Comparison of ENCODE assay signal across 17 cellular contexts in genomic region chr17:79738643-79739042, GRCh38. TPM values are rescaled to one million over a fixed set of nuclear protein-coding genes. Genes with fewer than 3 reads are reported as not detected.
DNase-seq lines count a peak whose midpoint lies in the region; ATAC-seq, FAIRE-seq and TF ChIP-seq lines count a peak whose summit lies in the region.
"Had no signal": no experiment of that assay in that cellular context is flagged by ENCODE, and none has a peak within 500 bp of the region (broad histone marks: within the 10 kb centered on the region; RNA-seq: fewer than 3 reads in every experiment).

No MANE protein-coding gene starts in this region.

- no peaks in the 10 kb centered on the region for H3K9me3 ChIP-seq in breast epithelium
- H3K9me3 ChIP-seq in PC-9 (ENCODE audit: insufficient read depth, low read depth), result no peaks in the 10 kb centered on the region
- no peaks in the 10 kb centered on the region for H3K9me3 ChIP-seq in pancreas
- H3K9me3 ChIP-seq: BLaER1 had no signal

- H3K36me3 Mint-ChIP-seq in MCF 10A (ENCODE audit: insufficient read depth, unreplicated experiment), result no peaks in the 10 kb centered on the region
- H3K36me3 Mint-ChIP-seq in chondrocyte (ENCODE audit: low read depth), result no peaks in the 10 kb centered on the region
- no peaks in the 10 kb centered on the region for H3K36me3 Mint-ChIP-seq in T-cell
- H3K36me3 Mint-ChIP-seq: CD4-positive, CD25-positive, alpha-beta regulatory T cell had no signal

- BruUV-seq in MCF 10A (replicated peaks; lab: Mats Ljungman, UMichigan), result no TSS peak
- BruUV-seq in PC-9 (replicated peaks; lab: Mats Ljungman, UMichigan), result no TSS peak

- peak overlapping the region; percentile 72 for H3K4me2 ChIP-seq in PC-9
- H3K4me2 ChIP-seq: BLaER1 had no signal

- H2AFZ ChIP-seq in PC-9, result no peak overlapping the region
- H2AFZ ChIP-seq: GM23248 had no signal

- H3K4me1 Mint-ChIP-seq in MCF 10A (ENCODE audit: insufficient read depth, unreplicated experiment) (peaks cover 10% of the 10 kb centered on the region), chondrocyte (ENCODE audit: low read depth) (peaks cover 12% of the 10 kb centered on the region), T-cell (peaks cover 0 to 4% (median 0%) of the 10 kb centered on the region in 3 donors)

- 52 to 54% methylated on average over 14 of the region's 14 CpGs for WGBS in pancreas, 2 donors

- FAIRE-seq in pancreas (lab: Jason Lieb, UNC), result no peak
- FAIRE-seq: H54 had no signal

- peaks cover 25% of the 10 kb centered on the region for H3F3A ChIP-seq in PC-9 (ENCODE audit: insufficient read depth, low read depth)

- H3K27me3 ChIP-seq in breast epithelium, result peaks cover 6 to 33% of the 10 kb centered on the region in 2 donors
- H3K27me3 ChIP-seq in PC-9 (ENCODE audit: insufficient read depth, low read depth), result no peaks in the 10 kb centered on the region
- no peaks in the 10 kb centered on the region for H3K27me3 ChIP-seq in pancreas
- H3K27me3 ChIP-seq: BLaER1 had no signal

- H3K4me3 Mint-ChIP-seq in MCF 10A (ENCODE audit: unreplicated experiment), result no peak overlapping the region
- no peak overlapping the region for H3K4me3 Mint-ChIP-seq in chondrocyte (ENCODE audit: unreplicated experiment)
- no peak overlapping the region for H3K4me3 Mint-ChIP-seq in T-cell
- H3K4me3 Mint-ChIP-seq: CD4-positive, CD25-positive, alpha-beta regulatory T cell had no signal

- no peak for TF ChIP-seq POLR2A in breast epithelium (IDR thresholded peaks at IDR 0.05)

- H3K27ac Mint-ChIP-seq in MCF 10A (ENCODE audit: low read depth, unreplicated experiment) (peak overlapping the region; percentile 36), chondrocyte (ENCODE audit: unreplicated experiment) (peak overlapping the region; percentile 43), T-cell (no peak overlapping the region)
- H3K27ac Mint-ChIP-seq: CD4-positive, CD25-positive, alpha-beta regulatory T cell had no signal

- peaks cover 36% of the 10 kb centered on the region for H3K27me3 Mint-ChIP-seq in MCF 10A (ENCODE audit: insufficient read depth, unreplicated experiment)
- peaks cover 21% of the 10 kb centered on the region for H3K27me3 Mint-ChIP-seq in chondrocyte (ENCODE audit: low read depth)
- peaks cover 10 to 35% of the 10 kb centered on the region in 2 donors for H3K27me3 Mint-ChIP-seq in T-cell

- no peaks in the 10 kb centered on the region for H4K20me1 ChIP-seq in PC-9 (ENCODE audit: insufficient read depth)
- H4K20me1 ChIP-seq: BLaER1 had no signal

- no peak for TF ChIP-seq CTCF in MCF 10A (IDR thresholded peaks at IDR 0.05; ENCODE audit: unreplicated experiment)
- TF ChIP-seq CTCF in breast epithelium (IDR thresholded peaks at IDR 0.05), result no peak
- TF ChIP-seq CTCF in PC-9 (conservative IDR thresholded peaks at IDR 0.05), result no peak
- TF ChIP-seq CTCF in chondrocyte (IDR thresholded peaks at IDR 0.05), result no peak
- TF ChIP-seq CTCF in pancreas (IDR thresholded peaks at IDR 0.05), result no peak

- POLR2A ChIA-PET in MCF 10A (lab: Yijun Ruan, JAX), result no interaction called here
- POLR2A ChIA-PET in PC-9 (lab: Charles Lee; ENCODE audit: unreplicated experiment), result interaction anchor here (0.7 to 0.8 kb wide), 2 partner anchors 80 to 729 kb away, joined by 3 to 8 read pairs; partner anchors contain the start of gene CANT1
- POLR2A ChIA-PET in T-cell (lab: Charles Lee), result no interaction called here

- H3K36me3 ChIP-seq in breast epithelium, result no peaks in the 10 kb centered on the region
- H3K36me3 ChIP-seq in PC-9 (ENCODE audit: low read depth), result no peaks in the 10 kb centered on the region
- H3K36me3 ChIP-seq in pancreas, result no peaks in the 10 kb centered on the region
- H3K36me3 ChIP-seq: BLaER1 had no signal

- no peaks in the 10 kb centered on the region for H3K79me2 ChIP-seq in PC-9 (ENCODE audit: low read depth)

- ATAC-seq in pancreas (no peak), left lobe of liver (no peak), T-cell (replicated peaks in 1 of 4) (no peak), GM21786 (IDR thresholded peaks at IDR 0.05; ENCODE audit: unreplicated experiment) (no peak)

- CTCF ChIA-PET in MCF 10A (lab: Yijun Ruan, JAX) (interaction anchor here (0.7 to 1.1 kb wide), 4 partner anchors 15 to 252 kb away, joined by 3 to 6 read pairs (median 3); partner anchors contain the start of gene CBX8), PC-9 (lab: Charles Lee) (interaction anchor here (0.6 kb wide), 1 partner anchor 272 kb away, joined by 6 read pairs; no protein-coding TSS in a partner anchor), T-cell (lab: Charles Lee) (no interaction called here)

- intact Hi-C loops in MCF 10A (cut with micrococcal nuclease) (no loop called here), breast epithelium (cut with DNase I; ENCODE audit: low total_unique reads) (no loop called here), PC-9 (cut with micrococcal nuclease; ENCODE audit: unreplicated experiment) (loop anchor here (2.0 kb wide), 1 partner anchor 254 kb away; no protein-coding TSS in a partner anchor), pancreas (cut with DNase I) (no loop called here)

- H3K27ac ChIP-seq in breast epithelium, result no peak overlapping the region
- H3K27ac ChIP-seq in PC-9, result peak overlapping the region; percentile 56; the same call in 1 of the 2 replicates
- H3K27ac ChIP-seq in pancreas, result peak overlapping the region; percentile 45 to 81 (median 68)
- H3K27ac ChIP-seq: 22Rv1, BLaER1, GM23248 had no signal

- DNase-seq in MCF 10A (ENCODE audit: unreplicated experiment), result no peak
- DNase-seq in breast epithelium (ENCODE audit: low spot score in 2 of 2), result no peak
- DNase-seq in PC-9, result no peak
- no peak for DNase-seq in chondrocyte (ENCODE audit: low spot score)
- no peak for DNase-seq in pancreas
- no peak for DNase-seq in left lobe of liver (ENCODE audit: low spot score)
- DNase-seq in T-cell, result no peak
- DNase-seq: CD4-positive, CD25-positive, alpha-beta regulatory T cell; DMS 273 treated with DMSO at 0.1 percent for 48 hours had no signal

- H3K9me2 ChIP-seq in PC-9 (ENCODE audit: insufficient read depth), result no peaks in the 10 kb centered on the region

- H3K9me3 Mint-ChIP-seq in MCF 10A (ENCODE audit: unreplicated experiment), result no peaks in the 10 kb centered on the region
- H3K9me3 Mint-ChIP-seq in chondrocyte (ENCODE audit: low read depth), result no peaks in the 10 kb centered on the region
- no peaks in the 10 kb centered on the region for H3K9me3 Mint-ChIP-seq in T-cell
- H3K9me3 Mint-ChIP-seq: CD4-positive, CD25-positive, alpha-beta regulatory T cell had no signal

- H3K4me1 ChIP-seq in breast epithelium (peaks cover 0 to 6% of the 10 kb centered on the region in 2 donors), PC-9 (replicated peaks; ENCODE audit: insufficient read depth) (peaks cover 34% of the 10 kb centered on the region), pancreas (peaks cover 0 to 10% (median 0%) of the 10 kb centered on the region in 3 donors)

- no peak overlapping the region for H3K4me3 ChIP-seq in breast epithelium
- no peak overlapping the region for H3K4me3 ChIP-seq in PC-9
- H3K4me3 ChIP-seq in pancreas, result no peak overlapping the region
- H3K4me3 ChIP-seq: BLaER1, GM23248 had no signal

RNA-seq across cellular contexts. Expression of gene ENPP7, which starts 7.9 kb away (rescaled TPM):
- not detected in 2 replicates for total RNA-seq in MCF 10A (2022)
- not detected for total RNA-seq in breast epithelium
- not detected in 2 replicates for total RNA-seq in PC-9 (2021)
- total RNA-seq in chondrocyte, result not detected in 3 replicates
- under 1 TPM in 3 of 6 donors, not detected in 3; 0.09 to 0.13 (median 0.12) TPM for total RNA-seq in pancreas
- polyA plus RNA-seq in pancreas, result under 1 TPM; 0.05 to 0.15 TPM
- total RNA-seq in left lobe of liver, result 2.9 TPM
- under 1 TPM in 1 of 5 donors, not detected in 4; 0.15 TPM for total RNA-seq in T-cell
- total RNA-seq: A673; CD4-positive, CD25-positive, alpha-beta regulatory T cell; Daoy; GM23248; HT1080 had no signal
- polyA plus RNA-seq: GM23248 had no signal

RNA-seq across cellular contexts. Expression of gene CBX2, which starts 39.3 kb away (rescaled TPM):
- total RNA-seq in MCF 10A (2022), result 3.8 and 3.9 TPM in 2 replicates
- 1 to 10 TPM; 1.2 to 2.2 (median 2.0) TPM for total RNA-seq in breast epithelium
- total RNA-seq in PC-9 (2021), result 30.4 and 32.6 TPM in 2 replicates
- total RNA-seq in chondrocyte, result 4.1 to 11.8 TPM (median 4.9 TPM) in 3 replicates
- total RNA-seq in pancreas, result 1 to 10 TPM; 1.1 to 3.1 (median 1.8) TPM
- polyA plus RNA-seq in pancreas, result 1 to 10 TPM; 2.6 to 3.2 TPM
- 0.75 TPM for total RNA-seq in left lobe of liver
- under 1 TPM; 0.43 to 0.79 (median 0.70) TPM for total RNA-seq in T-cell

RNA-seq across cellular contexts. Expression of gene CBX8, which starts 58.2 kb away (rescaled TPM):
- total RNA-seq in MCF 10A (2022) (9.4 and 10.5 TPM in 2 replicates), breast epithelium (1 to 10 TPM; 1.9 to 9.2 (median 6.7) TPM), PC-9 (2021) (14.2 and 15.5 TPM in 2 replicates), chondrocyte (4.6 to 8.3 TPM (median 6.1 TPM) in 3 replicates), pancreas (1 to 10 TPM; 1.6 to 5.7 (median 3.6) TPM), left lobe of liver (3.7 TPM), T-cell (1 to 10 TPM; 1.9 to 5.1 (median 3.9) TPM)
- polyA plus RNA-seq in pancreas, result 1 to 10 TPM; 4.5 to 5.2 TPM

Comparison
In these comparisons a context has a peak if more than half of its experiments do, and no peak if none do; other contexts are left out.
1. H3K27ac Mint-ChIP-seq: peak in MCF 10A (single experiment) and chondrocyte (single experiment); none in T-cell (0 of 2).
2. H3K27ac ChIP-seq: peak in PC-9 (single experiment) and pancreas (4 of 4); none in breast epithelium (0 of 2).
3. CTCF ChIA-PET loops: an anchor here in MCF 10A (0.7 to 1.1 kb wide) and PC-9 (0.6 kb wide); none called in T-cell.